ENCODE assay signal across 8 cellular contexts in genomic region chr15:74540761-74541493, GRCh38. TPM values are rescaled to one million over a fixed set of nuclear protein-coding genes. Genes with fewer than 3 reads are reported as not detected.
DNase-seq lines count a peak whose midpoint lies in the region; ATAC-seq, FAIRE-seq and TF ChIP-seq lines count a peak whose summit lies in the region.

TSS of gene ARID3B (plus strand) at chr15:74541220. CDS start at chr15:74543937, 2,717 bp downstream.

- no peaks in the 10 kb centered on the region for H3K9me2 ChIP-seq in GM23248 (ENCODE audit: insufficient read depth)

- WGBS in GM23248 (ENCODE audit: low coverage in 1 of 2, low lambda C conversion rate in 2 of 2, missing lambda C conversion rate in 2 of 2), 2 experiments: 1% methylated on average over 63 to 66 of the region's 73 CpGs
- WGBS in esophagus squamous epithelium, 2 donors: 0 to 1% methylated on average over 23 to 39 of the region's 73 CpGs

- H3K79me2 ChIP-seq in DND-41 (ENCODE audit: insufficient read depth, low read length) (peaks cover 12% of the 10 kb centered on the region), GM23248 (ENCODE audit: insufficient read depth) (0 out of 2 replicates have a peak, but pooled peaks cover 8% of the 10 kb centered on the region)

- peak in 1 of 4 donors; percentile 67 for TF ChIP-seq POLR2A in esophagus squamous epithelium (IDR thresholded peaks at IDR 0.05)

- H4K20me1 ChIP-seq in DND-41 (ENCODE audit: insufficient read depth, low read length) (peaks cover 27% of the 10 kb centered on the region), GM23248 (ENCODE audit: insufficient read depth) (peaks cover 6% of the 10 kb centered on the region; the same call in 1 of the 2 replicates)

- H3K27me3 ChIP-seq in DND-41 (ENCODE audit: insufficient read depth, low read length, poor library complexity) (no peaks in the 10 kb centered on the region), GM23248 (replicated peaks; ENCODE audit: insufficient read depth) (no peaks in the 10 kb centered on the region), esophagus squamous epithelium (no peaks in the 10 kb centered on the region)

- peaks cover 48% of the 10 kb centered on the region for H3K4me1 ChIP-seq in DND-41 (ENCODE audit: insufficient read depth, low read length)
- H3K4me1 ChIP-seq in GM23248 (ENCODE audit: insufficient read depth): peaks cover 19% of the 10 kb centered on the region; the same call in 1 of the 2 replicates
- peaks cover 18 to 53% (median 19%) of the 10 kb centered on the region in 3 donors for H3K4me1 ChIP-seq in esophagus squamous epithelium

- peak within 1 kb of the TSS; percentile 86 to 87 for H3K4me3 ChIP-seq in DND-41 (ENCODE audit: low read depth in 1 of 2, low read length in 2 of 2)
- H3K4me3 ChIP-seq in GM23248: peak within 1 kb of the TSS; percentile 87
- H3K4me3 ChIP-seq in esophagus squamous epithelium: peak within 1 kb of the TSS; percentile 65 to 98 (median 86)

- H3K4me2 ChIP-seq in DND-41 (ENCODE audit: insufficient read depth, low read length) (peak within 1 kb of the TSS; percentile 93), GM23248 (ENCODE audit: unreplicated experiment) (peak within 1 kb of the TSS; percentile 100)

- peak within 1 kb of the TSS; percentile 75 for H3K9ac ChIP-seq in DND-41 (ENCODE audit: low read depth, low read length)
- H3K9ac ChIP-seq in GM23248: peak within 1 kb of the TSS; percentile 79

- in situ Hi-C loops in GM23248 (cut with MboI): no loop called here

- H2AFZ ChIP-seq in DND-41 (ENCODE audit: low read depth, low read length): peak within 1 kb of the TSS; percentile 93
- peak within 1 kb of the TSS; percentile 93 for H2AFZ ChIP-seq in GM23248

- peaks cover 31% of the 10 kb centered on the region for H3F3A ChIP-seq in GM23248 (ENCODE audit: insufficient read depth)

- intact Hi-C loops in esophagus squamous epithelium (cut with DNase I): loop anchor here (5.0 kb wide), 1 partner anchor 71 kb away; no protein-coding TSS in a partner anchor

- H3K9me3 ChIP-seq in DND-41 (ENCODE audit: insufficient read depth, low read length, severe bottlenecking) (no peaks in the 10 kb centered on the region), GM23248 (ENCODE audit: low read depth) (no peaks in the 10 kb centered on the region), esophagus squamous epithelium (no peaks in the 10 kb centered on the region)

- FAIRE-seq in RCC 7860 (lab: Jason Lieb, UNC): peak; percentile 17

- H3K36me3 ChIP-seq in DND-41 (ENCODE audit: insufficient read depth, low read length) (no peaks in the 10 kb centered on the region; the same call in 1 of the 2 replicates), GM23248 (ENCODE audit: low read depth) (no peaks in the 10 kb centered on the region), esophagus squamous epithelium (peaks cover 0 to 15% (median 0%) of the 10 kb centered on the region in 3 donors)

- DNase-seq in DND-41: peak; percentile 95
- DNase-seq in GM23248: peak; percentile 99
- DNase-seq in Kasumi-1 (lab: John Stamatoyannopoulos, UW): peak; percentile 96 to 97
- peak; percentile 95 for DNase-seq in RCC 7860 (ENCODE audit: low spot score)
- peak; percentile 96 to 97 for DNase-seq in activated T-cell treated with anti-CD3 and anti-CD28 coated beads, Interleukin-2, amount 50 U/mL, for 48 hours
- peak; percentile 89 for DNase-seq in esophagus squamous epithelium (lab: John Stamatoyannopoulos, UW)
- peak; percentile 97 for DNase-seq in myocyte (ENCODE audit: low read depth)
- DNase-seq in stimulated activated CD8-positive, alpha-beta memory T cell treated with anti-CD3 and anti-CD28 coated beads, Interleukin-7, amount 100 ng/mL, for 24 hours (ENCODE audit: low read depth): peak; percentile 92

- peak; percentile 95 for ATAC-seq in DND-41 (ENCODE audit: insufficient read depth, low read depth)

- H3K27ac ChIP-seq in DND-41 (ENCODE audit: low read length) (peak within 1 kb of the TSS; percentile 79), GM23248 (peak within 1 kb of the TSS; percentile 51), esophagus squamous epithelium (peak within 1 kb of the TSS; percentile 80 to 91 (median 85))

- TF ChIP-seq CTCF in DND-41 (IDR thresholded peaks at IDR 0.05; ENCODE audit: borderline replicate concordance, extremely low read depth, low read length, poor library complexity, severe bottlenecking): no peak
- no peak for TF ChIP-seq CTCF in esophagus squamous epithelium (IDR thresholded peaks at IDR 0.05)

RNA-seq across cellular contexts. Expression of gene ARID3B, which starts in this region (rescaled TPM):
- total RNA-seq in GM23248 (2014; rRNA removed; shearing (Covaris generic)): 2.3 and 4.9 TPM in 2 replicates
- polyA plus RNA-seq in GM23248 (2016; fragmentation: Nextera tagmentation; extraction: Ambion mirVana): 2.1 and 2.4 TPM in 2 replicates
- total RNA-seq in esophagus squamous epithelium (10 to 100 TPM in 1 of 4 donors, 1 to 10 TPM in 3; 4.5 to 11.6 (median 6.4) TPM), myocyte (0.36 and 0.88 TPM in 2 replicates)
- 1.0 TPM for polyA plus RNA-seq in myocyte (2012)

Comparison
In these comparisons a context has a peak if more than half of its experiments do, and no peak if none do; other contexts are left out.
1. Peak in every context shown above with its lines: DNase-seq, ATAC-seq, H3K4me3 ChIP-seq and H3K27ac ChIP-seq.